ENCODE assay signal across 15 cellular contexts in the genomic region with DNA sequence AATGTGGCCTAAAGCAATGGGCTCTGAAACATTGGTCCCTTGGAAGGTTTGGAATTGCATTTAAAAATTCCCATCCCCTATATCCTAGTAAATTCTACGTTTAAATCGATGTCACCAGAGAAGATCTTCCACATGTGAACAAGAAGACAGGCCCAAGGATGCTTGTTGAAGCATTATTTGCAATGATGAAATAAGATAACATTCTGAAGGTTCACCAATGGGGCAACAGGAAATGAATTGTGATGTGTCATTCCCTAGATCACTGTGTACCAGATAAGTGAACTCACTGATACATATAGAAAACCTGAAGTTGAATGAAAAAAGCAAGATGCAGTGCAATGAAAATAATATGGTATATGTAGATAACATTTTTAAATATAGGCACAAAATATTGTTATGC.
A peak's percentile ranks its signal among the peaks of the same experiment; 100 is the strongest.
DNase-seq lines count a peak whose midpoint lies in the region; ATAC-seq and FAIRE-seq lines count a peak whose summit lies in the region.
"Had no signal": no experiment of that assay in that cellular context is flagged by ENCODE, and none has a peak within 500 bp of the region (broad histone marks: within the 10 kb centered on the region; RNA-seq: fewer than 3 reads in every experiment).

No MANE protein-coding gene starts in this region.

- no peaks in the 10 kb centered on the region for H3K9me3 ChIP-seq in effector memory CD4-positive, alpha-beta T cell (ENCODE audit: control insufficient read depth, low read length)
- H3K9me3 ChIP-seq: mucosa of descending colon, suprapubic skin had no signal

- no peaks in the 10 kb centered on the region for H3K4me1 ChIP-seq in effector memory CD4-positive, alpha-beta T cell (ENCODE audit: control insufficient read depth, insufficient read depth, low read length, poor library complexity, severe bottlenecking)

- no peak overlapping the region for H3K4me3 ChIP-seq in effector memory CD4-positive, alpha-beta T cell (ENCODE audit: insufficient read depth, low read depth, low read length, poor library complexity, severe bottlenecking)
- H3K4me3 ChIP-seq: mucosa of descending colon, suprapubic skin had no signal

- peak; percentile 44 for DNase-seq in ACHN
- peak; percentile 10 for DNase-seq in HTR-8/SVneo (ENCODE audit: insufficient read length, low spot score)
- peak; percentile 19 for DNase-seq in SKM-1 (lab: John Stamatoyannopoulos, UW; ENCODE audit: unreplicated experiment)
- DNase-seq in fibroblast of the conjunctiva (ENCODE audit: low read depth) = peak; percentile 23
- DNase-seq in effector memory CD4-positive, alpha-beta T cell = no peak
- DNase-seq: activated CD4-positive, alpha-beta T cell treated with anti-CD3 and anti-CD28 coated beads, Interleukin-2, amount 50 U/mL, for 48 hours; H9; hypothalamus; mucosa of descending colon; NCI-H345 had no signal

- in situ Hi-C loops in ACHN (cut with HindIII; ENCODE audit: low pct_ligation_motif_present, low pct_unique_long_range_greater_than_20kb, low sequenced_read_pairs) = no loop called here

- FAIRE-seq in HTR-8/SVneo (lab: Jason Lieb, UNC) = peak; percentile 74

- H3K27me3 ChIP-seq in effector memory CD4-positive, alpha-beta T cell (replicated peaks; ENCODE audit: control insufficient read depth, insufficient read depth, low read length, poor library complexity, severe bottlenecking) = no peaks in the 10 kb centered on the region
- H3K27me3 ChIP-seq: suprapubic skin had no signal

- no peak overlapping the region for H3K27ac ChIP-seq in effector memory CD4-positive, alpha-beta T cell (ENCODE audit: insufficient read depth, low read length, poor library complexity, severe bottlenecking)
- H3K27ac ChIP-seq: KMS-11, suprapubic skin had no signal

- no peaks in the 10 kb centered on the region for H3K36me3 ChIP-seq in effector memory CD4-positive, alpha-beta T cell (ENCODE audit: control insufficient read depth, insufficient read depth, low read length)
- H3K36me3 ChIP-seq: suprapubic skin had no signal

- ATAC-seq in GM19395 (IDR thresholded peaks at IDR 0.05; ENCODE audit: unreplicated experiment) (no peak), HG03108 (IDR thresholded peaks at IDR 0.05; ENCODE audit: unreplicated experiment) (no peak), GM21381 (IDR thresholded peaks at IDR 0.05; ENCODE audit: unreplicated experiment) (no peak)
- ATAC-seq: mucosa of descending colon had no signal

Comparison
In these comparisons a context has a peak if more than half of its experiments do, and no peak if none do; other contexts are left out.
1. DNase-seq: peak in ACHN (single experiment), HTR-8/SVneo (single experiment), SKM-1 (single experiment) and fibroblast of the conjunctiva (single experiment); none in effector memory CD4-positive, alpha-beta T cell (0 of 3).